In the genomic region with DNA sequence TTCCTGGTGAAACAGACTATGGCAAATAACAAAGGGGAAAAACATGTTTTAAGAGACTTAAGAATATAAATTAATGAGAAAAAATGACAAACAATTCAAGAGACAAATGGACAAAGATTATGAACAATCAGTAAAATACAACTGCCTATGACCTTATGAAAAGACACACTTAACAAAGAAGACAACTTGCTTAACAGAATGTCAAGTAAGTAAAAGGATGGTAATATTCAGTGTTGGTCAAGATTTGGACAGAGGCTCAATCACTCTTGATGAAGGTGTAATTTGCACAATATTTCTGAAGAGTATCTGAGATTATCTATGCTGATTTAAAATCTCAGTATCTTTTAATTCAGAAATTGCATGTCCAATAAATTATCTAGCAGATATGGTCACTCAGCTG, we compare ENCODE assay signal across 21 cellular contexts.
"Had no signal": no experiment of that assay in that cellular context is flagged by ENCODE, and none has a peak within 500 bp of the region (broad histone marks: within the 10 kb centered on the region; RNA-seq: fewer than 3 reads in every experiment).

No MANE protein-coding gene starts in this region.

- H3K27ac ChIP-seq: coronary artery, epithelial cell of prostate, gastrocnemius medialis, neural progenitor cell, prostate gland, right atrium auricular region, stomach, thyroid gland had no signal

- ATAC-seq: esophagus mucosa; gastrocnemius medialis; sciatic nerve; stimulated activated effector memory CD8-positive, alpha-beta T cell treated with anti-CD3 and anti-CD28 coated beads, Interleukin-12 subunit alpha, Interleukin-12 subunit beta, amount 100 ng/mL, for 72 hours had no signal

- H3K27me3 ChIP-seq: gastrocnemius medialis, neural progenitor cell, right atrium auricular region, stomach, thyroid gland had no signal

- H3K4me3 ChIP-seq: coronary artery, gastrocnemius medialis, lung, neural progenitor cell, prostate gland, right atrium auricular region, stomach, thyroid gland had no signal

- FAIRE-seq: keratinocyte had no signal

- H3K4me2 ChIP-seq: neural progenitor cell had no signal

- DNase-seq: dermis blood vessel endothelial cell; effector memory CD4-positive, alpha-beta T cell; foreskin fibroblast; gastrocnemius medialis; nucleus accumbens; stimulated activated CD4-positive, alpha-beta T cell treated with anti-CD3 and anti-CD28 coated beads, Interleukin-2, amount 100 ng/mL, for 24 hours; stimulated activated CD4-positive, alpha-beta T cell treated with anti-CD3 and anti-CD28 coated beads, Interleukin-4, amount 100 ng/mL, for 24 hours; stimulated activated naive CD4-positive, alpha-beta T cell treated with Interleukin-2 at 50 U/mL for 16 hours; stomach; thyroid gland; trophoblast cell had no signal

- H2AFZ ChIP-seq: neural progenitor cell had no signal

- H3K4me1 ChIP-seq: prostate gland had no signal

- H3K9ac ChIP-seq: neural progenitor cell had no signal

- H3K36me3 ChIP-seq: neural progenitor cell, prostate gland had no signal

- H3K9me3 ChIP-seq: gastrocnemius medialis, prostate gland, right atrium auricular region, stomach, thyroid gland had no signal
